Comparison of ENCODE assay signal across 1 cellular context in genomic region chr12:14629832-14630688, GRCh38.
TF ChIP-seq lines count a peak whose summit lies in the region.

No MANE protein-coding gene starts in this region.

TF ChIP-seq in neural cell, 6 proteins besides CTCF, POLR2A, EP300 and RAD21 (continued from another document):
- no peak for TF ChIP-seq REST (IDR thresholded peaks at IDR 0.05; ENCODE audit: borderline replicate concordance)
- TF ChIP-seq SMC3 (conservative IDR thresholded peaks at IDR 0.05; ENCODE audit: poor library complexity), result peak; percentile 84
- TF ChIP-seq TAF1 (IDR thresholded peaks at IDR 0.05; ENCODE audit: low read depth), result no peak
